Comparison of ENCODE assay signal across 10 cellular contexts in genomic region chr11:46116007-46116711, GRCh38. TPM values are rescaled to one million over a fixed set of nuclear protein-coding genes. Genes with fewer than 3 reads are reported as not detected.
DNase-seq lines count a peak whose midpoint lies in the region; ATAC-seq and TF ChIP-seq lines count a peak whose summit lies in the region.
"Had no signal": no experiment of that assay in that cellular context is flagged by ENCODE, and none has a peak within 500 bp of the region (broad histone marks: within the 10 kb centered on the region; RNA-seq: fewer than 3 reads in every experiment).

No MANE protein-coding gene starts in this region.

- H3K36me3 ChIP-seq in MM.1S (replicated peaks; ENCODE audit: insufficient read depth, low read length) (no peaks in the 10 kb centered on the region), mammary epithelial cell (ENCODE audit: insufficient read depth, low read length) (no peaks in the 10 kb centered on the region), spleen (no peaks in the 10 kb centered on the region), esophagus squamous epithelium (no peaks in the 10 kb centered on the region)

- CTCF ChIA-PET in activated CD4-positive, alpha-beta T cell treated with anti-CD3 and anti-CD28 coated beads for 36 hours (lab: Charles Lee), result interaction anchor here (0.6 to 2.9 kb wide), 10 partner anchors 9 to 375 kb away, joined by 3 to 19 read pairs (median 3); no protein-coding TSS in a partner anchor
- CTCF ChIA-PET in mammary epithelial cell (lab: Charles Lee; ENCODE audit: low non-redundant PET), result interaction anchor here (0.5 kb wide), 1 partner anchor 44 kb away, joined by 13 read pairs; no protein-coding TSS in a partner anchor

- H3K9me3 ChIP-seq in MM.1S (replicated peaks; ENCODE audit: insufficient read depth, low read length) (no peaks in the 10 kb centered on the region), mammary epithelial cell (replicated peaks; ENCODE audit: insufficient read depth, low read length) (no peaks in the 10 kb centered on the region), spleen (no peaks in the 10 kb centered on the region), esophagus squamous epithelium (no peaks in the 10 kb centered on the region)

- H3K79me2 ChIP-seq in MM.1S (ENCODE audit: low read length), result peaks cover 72% of the 10 kb centered on the region
- peaks cover 54% of the 10 kb centered on the region for H3K79me2 ChIP-seq in mammary epithelial cell (ENCODE audit: insufficient read depth, low read length)

- no peaks in the 10 kb centered on the region for H3K9me2 ChIP-seq in MM.1S (replicated peaks; ENCODE audit: insufficient read depth, low read length)

- peak overlapping the region; percentile 94 for H3K27ac Mint-ChIP-seq in activated CD4-positive, alpha-beta T cell treated with anti-CD3 and anti-CD28 coated beads for 36 hours

- 25% methylated on average over 3 of the region's 3 CpGs for WGBS in mammary epithelial cell (ENCODE audit: low coverage, missing lambda C conversion rate)
- WGBS in spleen, 5 donors, result 72 to 83% (median 79%) methylated on average over 3 of the region's 3 CpGs
- 17 to 25% methylated on average over 3 of the region's 3 CpGs for WGBS in esophagus squamous epithelium, 2 donors

- H3K4me1 Mint-ChIP-seq in activated CD4-positive, alpha-beta T cell treated with anti-CD3 and anti-CD28 coated beads for 36 hours, result peaks cover 55% of the 10 kb centered on the region

- peak overlapping the region; percentile 63 for H3K4me3 Mint-ChIP-seq in activated CD4-positive, alpha-beta T cell treated with anti-CD3 and anti-CD28 coated beads for 36 hours

- TF ChIP-seq POLR2A in spleen (IDR thresholded peaks at IDR 0.05) (no peak), esophagus squamous epithelium (IDR thresholded peaks at IDR 0.05) (no peak)

- H3K9ac ChIP-seq in MM.1S (ENCODE audit: low read length), result no peak overlapping the region; the same call in 1 of the 2 replicates
- no peak overlapping the region for H3K9ac ChIP-seq in mammary epithelial cell (ENCODE audit: insufficient read depth, low read length)

- no peaks in the 10 kb centered on the region for H3K27me3 Mint-ChIP-seq in activated CD4-positive, alpha-beta T cell treated with anti-CD3 and anti-CD28 coated beads for 36 hours

- H2AFZ ChIP-seq in MM.1S (ENCODE audit: low read length) (peak overlapping the region; percentile 27; the same call in 1 of the 2 replicates), mammary epithelial cell (ENCODE audit: low read depth, low read length) (no peak overlapping the region)

- dilution Hi-C loops in mammary epithelial cell (cut with HindIII; ENCODE audit: low sequenced_read_pairs), result no loop called here

- no TSS peak for BruUV-seq in mammary epithelial cell (replicated peaks; lab: Mats Ljungman, UMichigan)

- no peaks in the 10 kb centered on the region for H4K20me1 ChIP-seq in MM.1S (ENCODE audit: insufficient read depth, low read length)
- H4K20me1 ChIP-seq in mammary epithelial cell (ENCODE audit: insufficient read depth, low read length), result no peaks in the 10 kb centered on the region

- H3K9me3 Mint-ChIP-seq in activated CD4-positive, alpha-beta T cell treated with anti-CD3 and anti-CD28 coated beads for 36 hours (ENCODE audit: low read depth), result no peaks in the 10 kb centered on the region

- H3K4me2 ChIP-seq in MM.1S (ENCODE audit: low read depth, low read length), result peak overlapping the region; percentile 60
- H3K4me2 ChIP-seq in mammary epithelial cell (ENCODE audit: insufficient read depth, low read depth, low read length), result peak overlapping the region; percentile 11

- DNase-seq in activated CD4-positive, alpha-beta T cell treated with anti-CD3 and anti-CD28 coated beads for 36 hours, result no peak
- no peak for DNase-seq in activated CD4-positive, alpha-beta T cell treated with anti-CD3 and anti-CD28 coated beads for 1 hour
- peak; percentile 54 for DNase-seq in MM.1S
- no peak for DNase-seq in mammary epithelial cell
- DNase-seq in spleen, result no peak
- no peak for DNase-seq in esophagus squamous epithelium (lab: John Stamatoyannopoulos, UW)
- no peak for DNase-seq in NOMO-1 (lab: John Stamatoyannopoulos, UW; ENCODE audit: unreplicated experiment in 2 of 2)
- DNase-seq in epidermal melanocyte (ENCODE audit: insufficient read length, low spot score), result no peak
- DNase-seq: ACHN, MV-4-11 had no signal

- ATAC-seq in activated CD4-positive, alpha-beta T cell treated with anti-CD3 and anti-CD28 coated beads for 36 hours, result peak; percentile 6

- peaks cover 45% of the 10 kb centered on the region for H3F3A ChIP-seq in MM.1S (ENCODE audit: insufficient read depth, low read length)

- POLR2A ChIA-PET in activated CD4-positive, alpha-beta T cell treated with anti-CD3 and anti-CD28 coated beads for 36 hours (lab: Charles Lee), result interaction anchor here (0.5 kb wide), 1 partner anchor 1148 kb away, joined by 3 read pairs; no protein-coding TSS in a partner anchor

- TF ChIP-seq CTCF in MM.1S (IDR thresholded peaks at IDR 0.05; ENCODE audit: low read length) (no peak), mammary epithelial cell (conservative IDR thresholded peaks at IDR 0.05 in 1 of 2, IDR thresholded peaks at IDR 0.05 in 1 of 2; ENCODE audit: extremely low read depth in 1 of 2, insufficient read depth in 1 of 2, low read depth in 1 of 2, low read length in 2 of 2) (no peak), spleen (IDR thresholded peaks at IDR 0.05 in 8 of 11, conservative IDR thresholded peaks at IDR 0.05 in 3 of 11) (no peak), esophagus squamous epithelium (IDR thresholded peaks at IDR 0.05) (no peak)

- H3K36me3 Mint-ChIP-seq in activated CD4-positive, alpha-beta T cell treated with anti-CD3 and anti-CD28 coated beads for 36 hours (ENCODE audit: low read depth), result peaks cover 4% of the 10 kb centered on the region

- intact Hi-C loops in activated CD4-positive, alpha-beta T cell treated with anti-CD3 and anti-CD28 coated beads for 36 hours (cut with DNase I, micrococcal nuclease), result loop anchor here (5.0 to 10.0 kb wide), 3 partner anchors 199 to 1549 kb away; partner anchors contain the start of genes CD82 (in 1 of the 2), PEX16 (in 1 of the 2) and PSMC3 (in 1 of the 2)
- intact Hi-C loops in mammary epithelial cell (cut with micrococcal nuclease) (no loop called here), spleen (cut with DNase I; ENCODE audit: low total_unique reads) (no loop called here), esophagus squamous epithelium (cut with DNase I) (no loop called here)

- peak overlapping the region; percentile 30 for H3K4me3 ChIP-seq in MM.1S (ENCODE audit: low read length)
- no peak overlapping the region for H3K4me3 ChIP-seq in mammary epithelial cell (replicated peaks in 1 of 3; ENCODE audit: insufficient read depth in 1 of 3, low read depth in 2 of 3, low read length in 3 of 3)
- H3K4me3 ChIP-seq in spleen, result peak overlapping the region in 1 of 8 donors; percentile 18
- no peak overlapping the region for H3K4me3 ChIP-seq in esophagus squamous epithelium

- in situ Hi-C loops in mammary epithelial cell (cut with MboI; ENCODE audit: low sequenced_read_pairs in 2 of 2), result no loop called here

- H3K4me1 ChIP-seq in MM.1S (ENCODE audit: low read length) (peaks cover 24% of the 10 kb centered on the region), mammary epithelial cell (ENCODE audit: insufficient read depth, low read length) (peaks cover 10% of the 10 kb centered on the region), spleen (peaks cover 50 to 82% (median 71%) of the 10 kb centered on the region in 6 donors), esophagus squamous epithelium (peaks cover 4 to 76% (median 37%) of the 10 kb centered on the region in 3 donors)

- H3K27me3 ChIP-seq in MM.1S (replicated peaks; ENCODE audit: insufficient read depth, low read length), result no peaks in the 10 kb centered on the region
- H3K27me3 ChIP-seq in mammary epithelial cell (ENCODE audit: insufficient read depth, low read length), result no peaks in the 10 kb centered on the region
- no peaks in the 10 kb centered on the region for H3K27me3 ChIP-seq in spleen (replicated peaks in 1 of 7)
- no peaks in the 10 kb centered on the region for H3K27me3 ChIP-seq in esophagus squamous epithelium

- H3K27ac ChIP-seq in MM.1S (ENCODE audit: low read length) (peak overlapping the region; percentile 66), mammary epithelial cell (ENCODE audit: insufficient read depth, low read depth, low read length) (no peak overlapping the region), spleen (peak overlapping the region in 7 of 8 donors; percentile 13 to 98 (median 39)), esophagus squamous epithelium (peak overlapping the region in 2 of 4 donors; percentile 7 to 21)

RNA-seq across cellular contexts. Expression of gene PHF21A, which starts 5.1 kb away (rescaled TPM):
- 10 to 100 TPM; 42.6 to 61.8 TPM for total RNA-seq in activated CD4-positive, alpha-beta T cell treated with anti-CD3 and anti-CD28 coated beads for 36 hours
- 10 to 100 TPM; 10.0 to 34.1 TPM for total RNA-seq in mammary epithelial cell
- 9.8 TPM for polyA plus RNA-seq in mammary epithelial cell
- 4.9 TPM for polyA minus RNA-seq in mammary epithelial cell
- 100 to 1,000 TPM in 2 of 7 donors, 10 to 100 TPM in 5; 74.0 to 110 (median 85.3) TPM for total RNA-seq in spleen
- polyA plus RNA-seq in spleen, result 10 to 100 TPM in 2 of 3 donors, 1 to 10 TPM in 1; 9.2 to 22.0 (median 12.4) TPM
- total RNA-seq in esophagus squamous epithelium, result 10 to 100 TPM; 11.2 to 22.3 (median 15.9) TPM

Comparison
In these comparisons a context has a peak if more than half of its experiments do, and no peak if none do; other contexts are left out.
1. intact Hi-C loops: an anchor here in activated CD4-positive, alpha-beta T cell treated with anti-CD3 and anti-CD28 coated beads for 36 hours (5.0 to 10.0 kb wide); none called in mammary epithelial cell, spleen and esophagus squamous epithelium.